In genomic region chr5:98568336-98568735, GRCh38 we compare ENCODE assay signal across 22 cellular contexts.
"Had no signal": no experiment of that assay in that cellular context is flagged by ENCODE, and none has a peak within 500 bp of the region (broad histone marks: within the 10 kb centered on the region; RNA-seq: fewer than 3 reads in every experiment).

No MANE protein-coding gene starts in this region.

- H3K36me3 Mint-ChIP-seq: activated CD4-positive, alpha-beta memory T cell treated with anti-CD3 and anti-CD28 coated beads for 36 hours; activated naive CD4-positive, alpha-beta T cell treated with anti-CD3 and anti-CD28 coated beads, Interleukin-2, amount 50 U/mL, for 72 hours; mesothelial cell of epicardium; natural killer cell treated with Interleukin-12 subunit alpha and Interleukin-12 subunit beta and Interleukin-15 and Interleukin-18, amount 100 ng/mL, for 72 hours had no signal

- H3K27me3 Mint-ChIP-seq: activated CD4-positive, alpha-beta memory T cell treated with anti-CD3 and anti-CD28 coated beads for 36 hours; natural killer cell treated with Interleukin-12 subunit alpha and Interleukin-12 subunit beta and Interleukin-15 and Interleukin-18, amount 100 ng/mL, for 72 hours had no signal

- H3K36me3 ChIP-seq: adrenal gland, suprapubic skin, transverse colon, uterus had no signal

- DNase-seq: activated CD4-positive, alpha-beta memory T cell treated with anti-CD3 and anti-CD28 coated beads for 36 hours; activated CD4-positive, alpha-beta T cell treated with anti-CD3 and anti-CD28 coated beads for 4 hours; activated gamma-delta T cell treated with Interleukin-2 at 50 U/mL for 16 hours; activated T-cell treated with anti-CD3 and anti-CD28 coated beads for 4 hours; adrenal gland; body of pancreas; caudate nucleus; dorsolateral prefrontal cortex; islet precursor cell; stimulated activated CD4-positive, alpha-beta T cell treated with anti-CD3 and anti-CD28 coated beads, Interleukin-12 subunit alpha, Interleukin-12 subunit beta, amount 100 ng/mL, for 4 hours; stimulated activated CD4-positive, alpha-beta T cell treated with anti-CD3 and anti-CD28 coated beads, Interleukin-1b, Interleukin-23, amount 100 ng/mL, for 48 hours; stimulated activated CD8-positive, alpha-beta memory T cell treated with anti-CD3 and anti-CD28 coated beads, Interleukin-4, amount 100 ng/mL, for 48 hours; stimulated activated naive CD8-positive, alpha-beta T cell treated with anti-CD3 and anti-CD28 coated beads, Interleukin-15, Interleukin-2, amounts not matched to agents 100 U/mL and 50 U/mL, for 24 hours; transverse colon; uterus had no signal

- H3K4me3 Mint-ChIP-seq: activated CD4-positive, alpha-beta memory T cell treated with anti-CD3 and anti-CD28 coated beads for 36 hours; activated T-helper 1 cell treated with anti-CD3 and anti-CD28 coated beads, Interleukin-12 subunit alpha, Interleukin-12 subunit beta, Interleukin-2, Interleukin-4 antibody, amounts not matched to agents 30 ng/mL and 10 ng/mL and 1 ng/mL, durations not matched to agents 14 hours and 24 hours and 36 hours; mesothelial cell of epicardium; natural killer cell treated with Interleukin-12 subunit alpha and Interleukin-12 subunit beta and Interleukin-15 and Interleukin-18, amount 100 ng/mL, for 72 hours; WTC11 had no signal

- H3K4me1 ChIP-seq: suprapubic skin, uterus had no signal

- H3K9me3 ChIP-seq: adrenal gland, body of pancreas, suprapubic skin, transverse colon, uterus had no signal

- H3K27ac ChIP-seq: adrenal gland, body of pancreas, dorsolateral prefrontal cortex, suprapubic skin, transverse colon, uterus had no signal

- ATAC-seq: activated naive CD4-positive, alpha-beta T cell treated with anti-CD3 and anti-CD28 coated beads, Interleukin-2, amount 50 U/mL, for 72 hours; body of pancreas; left lobe of liver; stimulated activated naive CD8-positive, alpha-beta T cell treated with anti-CD3 and anti-CD28 coated beads, Interleukin-15, Interleukin-2, amounts not matched to agents 100 U/mL and 50 U/mL, for 24 hours; WTC11 had no signal

- H3K9me3 Mint-ChIP-seq: activated CD4-positive, alpha-beta memory T cell treated with anti-CD3 and anti-CD28 coated beads for 36 hours; activated T-helper 1 cell treated with anti-CD3 and anti-CD28 coated beads, Interleukin-12 subunit alpha, Interleukin-12 subunit beta, Interleukin-2, Interleukin-4 antibody, amounts not matched to agents 30 ng/mL and 10 ng/mL and 1 ng/mL, durations not matched to agents 14 hours and 24 hours and 36 hours; mesothelial cell of epicardium had no signal

- H3K4me3 ChIP-seq: adrenal gland, body of pancreas, dorsolateral prefrontal cortex, suprapubic skin, transverse colon, uterus had no signal

- H3K27me3 ChIP-seq: adrenal gland, body of pancreas, dorsolateral prefrontal cortex, suprapubic skin, transverse colon, uterus had no signal

- H3K27ac Mint-ChIP-seq: activated CD4-positive, alpha-beta memory T cell treated with anti-CD3 and anti-CD28 coated beads for 36 hours; activated naive CD4-positive, alpha-beta T cell treated with anti-CD3 and anti-CD28 coated beads, Interleukin-2, amount 50 U/mL, for 72 hours; activated T-helper 1 cell treated with anti-CD3 and anti-CD28 coated beads, Interleukin-12 subunit alpha, Interleukin-12 subunit beta, Interleukin-2, Interleukin-4 antibody, amounts not matched to agents 30 ng/mL and 10 ng/mL and 1 ng/mL, durations not matched to agents 14 hours and 24 hours and 36 hours; mesothelial cell of epicardium; natural killer cell treated with Interleukin-12 subunit alpha and Interleukin-12 subunit beta and Interleukin-15 and Interleukin-18, amount 100 ng/mL, for 72 hours; WTC11 had no signal
